ENCODE assay signal across 15 cellular contexts in the genomic region with DNA sequence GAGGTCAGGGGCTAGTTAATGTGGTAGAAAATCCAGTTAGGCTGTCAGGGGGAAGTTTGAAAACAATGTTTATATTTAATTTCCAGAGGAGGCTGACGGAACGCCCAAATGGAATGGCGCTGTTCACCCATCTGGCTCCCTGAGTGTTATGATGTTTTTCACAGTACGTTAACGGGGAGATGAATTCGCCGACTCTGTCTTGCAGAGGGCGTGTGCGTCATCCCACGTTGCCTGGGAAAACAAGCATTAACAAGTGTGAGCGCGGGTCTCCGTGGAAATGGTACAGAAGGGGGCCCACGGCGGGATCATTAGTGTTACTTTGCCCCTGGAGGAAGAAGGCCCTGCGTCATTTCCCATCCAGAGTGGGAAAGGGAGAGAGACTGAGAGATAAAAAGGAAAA. TPM values are rescaled to one million over a fixed set of nuclear protein-coding genes. Genes with fewer than 3 reads are reported as not detected.
DNase-seq lines count a peak whose midpoint lies in the region; ATAC-seq and TF ChIP-seq lines count a peak whose summit lies in the region.
"Had no signal": no experiment of that assay in that cellular context is flagged by ENCODE, and none has a peak within 500 bp of the region (broad histone marks: within the 10 kb centered on the region; RNA-seq: fewer than 3 reads in every experiment).

No MANE protein-coding gene starts in this region.

- H2AFZ ChIP-seq in neural progenitor cell (replicated peaks): no peak overlapping the region

- peaks cover 9% of the 10 kb centered on the region for H3K27me3 Mint-ChIP-seq in neural progenitor cell (ENCODE audit: insufficient read depth, low read depth)
- H3K27me3 Mint-ChIP-seq in activated CD4-positive, alpha-beta memory T cell treated with anti-CD3 and anti-CD28 coated beads, Interleukin-2, amount 10 ng/mL, durations not matched to agents 7 days and 5 days: no peaks in the 10 kb centered on the region

- peak overlapping the region; percentile 39 for H3K27ac ChIP-seq in AG04450 (ENCODE audit: low read depth, low read length)
- no peak overlapping the region for H3K27ac ChIP-seq in neural progenitor cell

- no peaks in the 10 kb centered on the region for H3K79me2 ChIP-seq in neural progenitor cell (ENCODE audit: low read depth)

- no peak overlapping the region for H3K4me3 ChIP-seq in AG04450 (ENCODE audit: low read depth, low read length)
- no peak overlapping the region for H3K4me3 ChIP-seq in choroid plexus epithelial cell (ENCODE audit: low read depth, low read length)
- H3K4me3 ChIP-seq in neural progenitor cell: no peak overlapping the region

- H3K4me3 Mint-ChIP-seq in neural progenitor cell: no peak overlapping the region
- H3K4me3 Mint-ChIP-seq in activated CD4-positive, alpha-beta memory T cell treated with anti-CD3 and anti-CD28 coated beads, Interleukin-2, amount 10 ng/mL, durations not matched to agents 7 days and 5 days: no peak overlapping the region
- H3K4me3 Mint-ChIP-seq: CD14-positive monocyte; CD8-positive, alpha-beta T cell; H9 had no signal

- H3K36me3 ChIP-seq in neural progenitor cell: no peaks in the 10 kb centered on the region

- H4K20me1 ChIP-seq in neural progenitor cell (ENCODE audit: low read depth): no peaks in the 10 kb centered on the region

- intact Hi-C loops in Right ventricle myocardium inferior (cut with DNase I): no loop called here

- H3F3A ChIP-seq in neural progenitor cell (ENCODE audit: low read depth): no peaks in the 10 kb centered on the region

- TF ChIP-seq CTCF in AG04450 (IDR thresholded peaks at IDR 0.05; ENCODE audit: low read depth, low read length) (no peak), choroid plexus epithelial cell (conservative IDR thresholded peaks at IDR 0.05; ENCODE audit: low read depth, low read length) (no peak), neural progenitor cell (IDR thresholded peaks at IDR 0.05) (no peak)

- DNase-seq in AG04450 (ENCODE audit: low read depth, low spot score) (no peak), choroid plexus epithelial cell (ENCODE audit: low read depth) (peak; percentile 24), neural progenitor cell (ENCODE audit: low spot score) (no peak), Right ventricle myocardium inferior (ENCODE audit: missing footprints) (no peak), NCI-H510A (lab: John Stamatoyannopoulos, UW) (no peak)
- no peak for DNase-seq in activated CD4-positive, alpha-beta memory T cell treated with anti-CD3 and anti-CD28 coated beads, Interleukin-2, amount 10 ng/mL, durations not matched to agents 7 days and 5 days
- DNase-seq: CD8-positive, alpha-beta T cell; COR-L47; DND-41; GDM1; GOT3; H9 had no signal

- peak overlapping the region; percentile 68 for H3K27ac Mint-ChIP-seq in neural progenitor cell
- H3K27ac Mint-ChIP-seq in activated CD4-positive, alpha-beta memory T cell treated with anti-CD3 and anti-CD28 coated beads, Interleukin-2, amount 10 ng/mL, durations not matched to agents 7 days and 5 days: no peak overlapping the region
- H3K27ac Mint-ChIP-seq: CD14-positive monocyte; CD8-positive, alpha-beta T cell; H9 had no signal

- CTCF ChIA-PET in AG04450 (lab: Charles Lee): no interaction called here
- CTCF ChIA-PET in activated CD4-positive, alpha-beta memory T cell treated with anti-CD3 and anti-CD28 coated beads, Interleukin-2, amount 10 ng/mL, durations not matched to agents 7 days and 5 days (lab: Charles Lee): no interaction called here

- POLR2A ChIA-PET in AG04450 (lab: Yijun Ruan, JAX): no interaction called here
- POLR2A ChIA-PET in activated CD4-positive, alpha-beta memory T cell treated with anti-CD3 and anti-CD28 coated beads, Interleukin-2, amount 10 ng/mL, durations not matched to agents 7 days and 5 days (lab: Charles Lee): interaction anchor here (3.6 kb wide), 1 partner anchor 13 kb away, joined by 38 read pairs; no protein-coding TSS in a partner anchor

- no peaks in the 10 kb centered on the region for H3K9me3 Mint-ChIP-seq in neural progenitor cell
- no peaks in the 10 kb centered on the region for H3K9me3 Mint-ChIP-seq in activated CD4-positive, alpha-beta memory T cell treated with anti-CD3 and anti-CD28 coated beads, Interleukin-2, amount 10 ng/mL, durations not matched to agents 7 days and 5 days
- H3K9me3 Mint-ChIP-seq: CD14-positive monocyte; CD8-positive, alpha-beta T cell; H9 had no signal

- H3K36me3 Mint-ChIP-seq in neural progenitor cell: no peaks in the 10 kb centered on the region
- peaks cover 72% of the 10 kb centered on the region for H3K36me3 Mint-ChIP-seq in activated CD4-positive, alpha-beta memory T cell treated with anti-CD3 and anti-CD28 coated beads, Interleukin-2, amount 10 ng/mL, durations not matched to agents 7 days and 5 days (ENCODE audit: low read depth)
- H3K36me3 Mint-ChIP-seq: CD14-positive monocyte; CD8-positive, alpha-beta T cell had no signal

- H3K4me1 Mint-ChIP-seq in neural progenitor cell: peaks cover 10% of the 10 kb centered on the region
- peaks cover 39% of the 10 kb centered on the region for H3K4me1 Mint-ChIP-seq in activated CD4-positive, alpha-beta memory T cell treated with anti-CD3 and anti-CD28 coated beads, Interleukin-2, amount 10 ng/mL, durations not matched to agents 7 days and 5 days
- H3K4me1 Mint-ChIP-seq: CD14-positive monocyte, H9 had no signal

- no peak for ATAC-seq in Right ventricle myocardium inferior
- ATAC-seq: CD8-positive, alpha-beta T cell had no signal

- H3K9me3 ChIP-seq in AG04450 (ENCODE audit: control insufficient read depth, insufficient read depth, low read length) (no peaks in the 10 kb centered on the region), neural progenitor cell (ENCODE audit: low read depth) (no peaks in the 10 kb centered on the region)

- H3K4me2 ChIP-seq in neural progenitor cell: no peak overlapping the region

- H3K4me1 ChIP-seq in neural progenitor cell: no peaks in the 10 kb centered on the region

- H3K9ac ChIP-seq in neural progenitor cell: no peak overlapping the region

- peaks cover 3% of the 10 kb centered on the region for H3K27me3 ChIP-seq in AG04450 (ENCODE audit: control insufficient read depth, insufficient read depth, low read length)
- no peaks in the 10 kb centered on the region for H3K27me3 ChIP-seq in neural progenitor cell

TF ChIP-seq in PFSK-1, 5 proteins besides CTCF, POLR2A, EP300 and RAD21:
- TF ChIP-seq FOXP2 (optimal IDR thresholded peaks at IDR 0.05; ENCODE audit: borderline replicate concordance, extremely low read depth, extremely low read length, insufficient read depth) (peak; percentile 11), POLR2AphosphoS5 (IDR thresholded peaks at IDR 0.05; ENCODE audit: low read depth, low read length) (no peak)

RNA-seq across cellular contexts. Expression of gene RGS9, which starts 29.6 kb away (rescaled TPM):
- 2.0 and 2.1 TPM in 2 replicates for polyA plus RNA-seq in AG04450 (2011; rRNA removed)
- polyA minus RNA-seq in AG04450 (2011; rRNA and poly(A)+ RNA removed): 1.1 and 1.6 TPM in 2 replicates
- 12.1 TPM for polyA plus RNA-seq in PFSK-1 (2012; ENCODE audit: insufficient read length, low read depth)
- 3.6 and 7.9 TPM in 2 replicates for total RNA-seq in neural progenitor cell (ENCODE audit: low replicate concordance)
- total RNA-seq in activated CD4-positive, alpha-beta memory T cell treated with anti-CD3 and anti-CD28 coated beads, Interleukin-2, amount 10 ng/mL, durations not matched to agents 7 days and 5 days: 10 to 100 TPM; 30.4 to 31.2 TPM
- total RNA-seq in Right ventricle myocardium inferior: 2.8 TPM
- total RNA-seq: HT-29 had no signal
- polyA plus RNA-seq: CD14-positive monocyte had no signal
